ENCODE assay signal across 19 cellular contexts in the genomic region with DNA sequence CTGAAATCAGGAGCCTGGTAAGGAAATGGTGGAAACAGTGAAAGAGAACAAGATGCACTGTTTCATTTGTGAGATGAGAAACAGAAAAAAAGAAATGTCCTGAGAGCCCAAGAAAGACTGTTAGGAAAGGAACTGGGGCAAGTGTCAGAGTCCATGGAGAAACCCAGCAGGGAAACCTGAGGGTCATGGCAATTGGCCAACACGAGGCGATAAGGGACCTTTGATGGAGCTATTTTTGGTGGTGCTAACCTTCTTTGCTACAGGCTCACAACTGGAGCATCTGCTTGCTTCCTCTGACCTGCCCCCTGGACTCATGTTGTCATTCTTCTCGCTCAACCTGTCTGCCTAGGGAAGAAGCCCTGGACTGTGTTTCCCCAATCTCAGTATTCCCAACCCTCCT. TPM values are rescaled to one million over a fixed set of nuclear protein-coding genes. Genes with fewer than 3 reads are reported as not detected.
A peak's percentile ranks its signal among the peaks of the same experiment; 100 is the strongest.
DNase-seq lines count a peak whose midpoint lies in the region; ATAC-seq, FAIRE-seq and TF ChIP-seq lines count a peak whose summit lies in the region.
"Had no signal": no experiment of that assay in that cellular context is flagged by ENCODE, and none has a peak within 500 bp of the region (broad histone marks: within the 10 kb centered on the region; RNA-seq: fewer than 3 reads in every experiment).

No MANE protein-coding gene starts in this region.

- no peak for TF ChIP-seq RAD21 in K562 (CRISPR knock-in tag; conservative IDR thresholded peaks at IDR 0.05 in 1 of 2, IDR thresholded peaks at IDR 0.05 in 1 of 2)

- TF ChIP-seq CTCF in cardiac muscle cell (IDR thresholded peaks at IDR 0.05; ENCODE audit: low read depth, low read length): no peak
- no peak for TF ChIP-seq CTCF in K562 (IDR thresholded peaks at IDR 0.05 in 2 of 3, conservative IDR thresholded peaks at IDR 0.05 in 1 of 3; ENCODE audit: insufficient read depth in 2 of 3, low read depth in 1 of 3, low read length in 3 of 3)
- TF ChIP-seq CTCF in CD8-positive, alpha-beta T cell (IDR thresholded peaks at IDR 0.05): no peak

- H3K9ac ChIP-seq in K562 (ENCODE audit: insufficient read depth in 1 of 2, low read depth in 2 of 2, low read length in 2 of 2): peak overlapping the region in 1 of 2 experiments; percentile 23; a peak in 1 of 4 replicates
- H3K9ac ChIP-seq: BLaER1 had no signal

- H3K9me1 ChIP-seq in K562 (ENCODE audit: control insufficient read depth, insufficient read depth, low read length): no peaks in the 10 kb centered on the region

- H3K4me1 ChIP-seq in cardiac muscle cell (ENCODE audit: low read depth) (peaks cover 19% of the 10 kb centered on the region), K562 (replicated peaks in 1 of 2; ENCODE audit: control insufficient read depth in 2 of 2, insufficient read depth in 2 of 2, low read length in 2 of 2) (peaks cover 19 to 21% of the 10 kb centered on the region in 2 experiments), right cardiac atrium (ENCODE audit: control insufficient read depth, insufficient read depth, low read length) (peaks cover 2% of the 10 kb centered on the region)
- peaks cover 6% of the 10 kb centered on the region for H3K4me1 ChIP-seq in CD8-positive, alpha-beta T cell (ENCODE audit: insufficient read depth, low read length)

- H3K9me3 ChIP-seq in cardiac muscle cell (ENCODE audit: low read depth) (no peaks in the 10 kb centered on the region), K562 (replicated peaks; ENCODE audit: control insufficient read depth, insufficient read depth, low read depth, low read length) (no peaks in the 10 kb centered on the region), right cardiac atrium (ENCODE audit: control insufficient read depth, low read length) (no peaks in the 10 kb centered on the region)
- no peaks in the 10 kb centered on the region for H3K9me3 ChIP-seq in CD8-positive, alpha-beta T cell (ENCODE audit: low read length)
- H3K9me3 ChIP-seq: BLaER1 had no signal

- intact Hi-C loops in cardiac septum (cut with DNase I): no loop called here
- intact Hi-C loops in K562 (cut with micrococcal nuclease): no loop called here
- intact Hi-C loops in right cardiac atrium (cut with DNase I): loop anchor here in 1 of 4 donors (10.0 kb wide), 1 partner anchor 52 kb away; a partner anchor contains a TSS
- intact Hi-C loops in CD8-positive, alpha-beta T cell (cut with DNase I, micrococcal nuclease): no loop called here

- in situ Hi-C loops in K562 (cut with MboI): no loop called here

- H3K36me3 ChIP-seq in cardiac muscle cell (no peaks in the 10 kb centered on the region), K562 (ENCODE audit: control insufficient read depth, insufficient read depth, low read length) (no peaks in the 10 kb centered on the region)
- H3K36me3 ChIP-seq in CD8-positive, alpha-beta T cell (ENCODE audit: insufficient read depth, low read length): no peaks in the 10 kb centered on the region
- H3K36me3 ChIP-seq: BLaER1 had no signal

- H3K4me3 ChIP-seq in cardiac muscle cell (no peak overlapping the region), K562 (no peak overlapping the region), right cardiac atrium (ENCODE audit: low read length) (no peak overlapping the region)
- no peak overlapping the region for H3K4me3 ChIP-seq in CD8-positive, alpha-beta T cell (ENCODE audit: low read depth, low read length)
- H3K4me3 ChIP-seq: BLaER1 had no signal

- CTCF ChIA-PET in K562 (lab: Yijun Ruan, JAX; ENCODE audit: low intra/inter-chr PET ratio): no interaction called here
- CTCF ChIA-PET in CD8-positive, alpha-beta T cell (lab: Charles Lee): no interaction called here

- DNase-seq in cardiac muscle cell (ENCODE audit: low read depth in 1 of 2, low spot score in 1 of 2): peak in 1 of 2 donors; percentile 84
- DNase-seq in cardiac septum (ENCODE audit: low spot score): no peak
- peak; percentile 37 to 83 (median 53) for DNase-seq in K562 (ENCODE audit: extremely low read depth in 1 of 4, low spot score in 3 of 4)
- peak in 2 of 3 donors; percentile 49 to 64 for DNase-seq in right cardiac atrium
- DNase-seq in CD8-positive, alpha-beta T cell: no peak
- no peak for DNase-seq in HPDE6-E6E7 (ENCODE audit: extremely low spot score)
- DNase-seq in GOT3 (lab: John Stamatoyannopoulos, UW): no peak
- DNase-seq: CD8-positive, alpha-beta memory T cell; DND-41; Karpas-422; MM.1S; NCI-H1092 treated with DMSO at 0.1 percent for 48 hours; NCI-H226; NCI-H526 had no signal

- H3K27ac ChIP-seq in cardiac muscle cell (peak overlapping the region; percentile 93), K562 (ENCODE audit: extremely low read depth, low read depth, low read length) (no peak overlapping the region), right cardiac atrium (ENCODE audit: low read length) (peak overlapping the region; percentile 77)
- no peak overlapping the region for H3K27ac ChIP-seq in CD8-positive, alpha-beta T cell (ENCODE audit: low read depth, low read length)
- H3K27ac ChIP-seq: BLaER1 had no signal

- no peak overlapping the region for H3K4me3 Mint-ChIP-seq in CD8-positive, alpha-beta T cell
- H3K4me3 Mint-ChIP-seq: CD8-positive, alpha-beta memory T cell had no signal

- H3K4me2 ChIP-seq in K562 (ENCODE audit: insufficient read depth, low read length): no peak overlapping the region
- H3K4me2 ChIP-seq: BLaER1 had no signal

- 7% methylated on average over 3 of the region's 3 CpGs for WGBS in K562 (ENCODE audit: insufficient coverage, low coverage, missing lambda C conversion rate)
- 48% methylated on average over 3 of the region's 3 CpGs for WGBS in right cardiac atrium

- ATAC-seq in K562 (no peak), right cardiac atrium (no peak), GM21390 (IDR thresholded peaks at IDR 0.05; ENCODE audit: unreplicated experiment) (no peak)
- ATAC-seq in CD8-positive, alpha-beta T cell: no peak

- no peaks in the 10 kb centered on the region for H4K20me1 ChIP-seq in K562 (replicated peaks; ENCODE audit: control insufficient read depth, insufficient read depth, low read length)
- H4K20me1 ChIP-seq: BLaER1 had no signal

- H3K4me1 Mint-ChIP-seq in CD8-positive, alpha-beta T cell (ENCODE audit: low read depth): peaks cover 10% of the 10 kb centered on the region

- TF ChIP-seq EP300 in K562 (IDR thresholded peaks at IDR 0.05; ENCODE audit: low read length): no peak

- no peaks in the 10 kb centered on the region for H3K9me3 Mint-ChIP-seq in CD8-positive, alpha-beta T cell
- H3K9me3 Mint-ChIP-seq: CD8-positive, alpha-beta memory T cell had no signal

- FAIRE-seq in K562 (lab: Jason Lieb, UNC): peak; percentile 48
- FAIRE-seq: A204.1, G401.6, GM12892 had no signal

- no peak for TF ChIP-seq POLR2A in K562 (conservative IDR thresholded peaks at IDR 0.05)

- POLR2A ChIA-PET in K562 (lab: Yijun Ruan, JAX): interaction anchor here (0.6 to 1.0 kb wide), 5 partner anchors 10 to 1629 kb away, joined by 3 to 4 read pairs (median 3); no protein-coding TSS in a partner anchor
- POLR2A ChIA-PET in CD8-positive, alpha-beta T cell (lab: Charles Lee): no interaction called here

- H2AFZ ChIP-seq in K562 (ENCODE audit: low read depth, low read length): peak overlapping the region; percentile 0; the same call in 1 of the 2 replicates

- H3K27ac Mint-ChIP-seq in CD8-positive, alpha-beta T cell: no peak overlapping the region
- H3K27ac Mint-ChIP-seq: CD8-positive, alpha-beta memory T cell had no signal

- no TSS peak for BruUV-seq in K562 (replicated peaks; lab: Mats Ljungman, UMichigan)

- H3K27me3 ChIP-seq in cardiac muscle cell (no peaks in the 10 kb centered on the region), K562 (ENCODE audit: control insufficient read depth in 2 of 2, insufficient read depth in 2 of 2, low read length in 2 of 2) (no peaks in the 10 kb centered on the region), right cardiac atrium (ENCODE audit: control insufficient read depth, insufficient read depth) (no peaks in the 10 kb centered on the region)
- H3K27me3 ChIP-seq in CD8-positive, alpha-beta T cell (ENCODE audit: insufficient read depth, low read length): no peaks in the 10 kb centered on the region
- H3K27me3 ChIP-seq: BLaER1 had no signal

- H3K79me2 ChIP-seq in K562 (ENCODE audit: control insufficient read depth, insufficient read depth, low read length): peaks cover 9% of the 10 kb centered on the region

- peaks cover 6% of the 10 kb centered on the region for H3K27me3 Mint-ChIP-seq in CD8-positive, alpha-beta T cell (ENCODE audit: low read depth)

- peaks cover 5% of the 10 kb centered on the region for H3K36me3 Mint-ChIP-seq in CD8-positive, alpha-beta T cell

RNA-seq across cellular contexts. Expression of a gene that starts 4.2 kb away (rescaled TPM):
- total RNA-seq in cardiac muscle cell (32.8 and 40.9 TPM in 2 replicates), cardiac septum (8.0 TPM), K562 (2014; rRNA removed) (22.5 and 27.6 TPM in 2 replicates), K562 (2014; rRNA removed; fragmentation: Illumina TruSeq; extraction: Trizol) (31.5 and 34.0 TPM in 2 replicates), K562 (2015; rRNA removed; fragmentation: Illumina TruSeq; extraction: Trizol) (30.1 and 30.7 TPM in 2 replicates), K562 (2021) (32.3 and 33.8 TPM in 2 replicates), right cardiac atrium (10 to 100 TPM; 10.9 to 11.8 (median 11.6) TPM)
- polyA plus RNA-seq in cardiac muscle cell (73.7 and 107 TPM in 2 replicates), K562 (2011; rRNA removed) (59.3 and 65.9 TPM in 2 replicates), K562 (2014; fragmentation: Illumina TruSeq; extraction: Trizol) (36.3 and 39.9 TPM in 2 replicates), K562 (2014; fragmentation: Nextera tagmentation; extraction: Ambion mirVana) (10 to 100 TPM; 23.1 to 30.6 TPM), K562 (2014; rRNA removed) (36.2 and 39.6 TPM in 2 replicates), right cardiac atrium (8.5 TPM)
- total RNA-seq in K562 (2011; cell fraction: chromatin; rRNA removed; ENCODE audit: low replicate concordance): 137 and 152 TPM in 2 replicates
- total RNA-seq in K562 (2011; cell fraction: nucleolus; rRNA removed): 103 and 106 TPM in 2 replicates
- total RNA-seq in K562 (2011; cell fraction: nucleoplasm; rRNA removed): 145 and 197 TPM in 2 replicates
- 63.8 and 82.9 TPM in 2 replicates for polyA plus RNA-seq in K562 (2011; cell fraction: cytosol; rRNA removed)
- 41.1 and 62.8 TPM in 2 replicates for polyA plus RNA-seq in K562 (2011; cell fraction: nucleus; rRNA removed)
- 28.5 and 32.6 TPM in 2 replicates for polyA plus RNA-seq in K562 (2012)
- 80.5 and 81.1 TPM in 2 replicates for polyA minus RNA-seq in K562 (2011; rRNA and poly(A)+ RNA removed)
- 21.2 and 29.0 TPM in 2 replicates for polyA minus RNA-seq in K562 (2011; cell fraction: cytosol; rRNA and poly(A)+ RNA removed)
- 27.1 and 43.7 TPM in 2 replicates for polyA minus RNA-seq in K562 (2011; cell fraction: nucleus; rRNA and poly(A)+ RNA removed)
- 10 to 100 TPM; 28.2 to 30.3 TPM for total RNA-seq in CD8-positive, alpha-beta T cell

RNA-seq across cellular contexts. Expression of a gene that starts 49.4 kb away (rescaled TPM):
- total RNA-seq in cardiac muscle cell (1.1 and 2.3 TPM in 2 replicates), cardiac septum (0.51 TPM), K562 (2014; rRNA removed) (0.73 and 1.3 TPM in 2 replicates), K562 (2014; rRNA removed; fragmentation: Illumina TruSeq; extraction: Trizol) (0.86 and 1.3 TPM in 2 replicates), K562 (2015; rRNA removed; fragmentation: Illumina TruSeq; extraction: Trizol) (0.60 and 1.5 TPM in 2 replicates), K562 (2021) (1.3 TPM in 2 replicates), right cardiac atrium (under 1 TPM; 0.14 to 0.62 (median 0.31) TPM)
- polyA plus RNA-seq in cardiac muscle cell (0.40 and 1.5 TPM in 2 replicates), K562 (2011; rRNA removed) (1.4 and 1.7 TPM in 2 replicates), K562 (2014; fragmentation: Illumina TruSeq; extraction: Trizol) (1.2 and 1.3 TPM in 2 replicates), K562 (2014; fragmentation: Nextera tagmentation; extraction: Ambion mirVana) (1 to 10 TPM in 1 of 2 experiments, under 1 TPM in 1; 0.80 to 1.8 TPM), K562 (2014; rRNA removed) (0.46 and 1.2 TPM in 2 replicates), right cardiac atrium (0.07 TPM)
- 2.5 and 5.5 TPM in 2 replicates for total RNA-seq in K562 (2011; cell fraction: chromatin; rRNA removed; ENCODE audit: low replicate concordance)
- 2.2 and 3.7 TPM in 2 replicates for total RNA-seq in K562 (2011; cell fraction: nucleolus; rRNA removed)
- 3.2 and 3.4 TPM in 2 replicates for total RNA-seq in K562 (2011; cell fraction: nucleoplasm; rRNA removed)
- 0.63 and 0.71 TPM in 2 replicates for polyA plus RNA-seq in K562 (2011; cell fraction: cytosol; rRNA removed)
- 0.49 and 0.51 TPM in 2 replicates for polyA plus RNA-seq in K562 (2011; cell fraction: nucleus; rRNA removed)
- polyA plus RNA-seq in K562 (2012): 0.70 and 1.6 TPM in 2 replicates
- polyA minus RNA-seq in K562 (2011; rRNA and poly(A)+ RNA removed): 1.4 and 2.4 TPM in 2 replicates
- 0.95 and 5.0 TPM in 2 replicates for polyA minus RNA-seq in K562 (2011; cell fraction: cytosol; rRNA and poly(A)+ RNA removed)
- 0.27 and 0.44 TPM in 2 replicates for polyA minus RNA-seq in K562 (2011; cell fraction: nucleus; rRNA and poly(A)+ RNA removed)
- total RNA-seq in CD8-positive, alpha-beta T cell: not detected
- total RNA-seq: CD8-positive, alpha-beta memory T cell had no signal
- polyA plus RNA-seq: CD8-positive, alpha-beta memory T cell had no signal

Comparison
In these comparisons a context has a peak if more than half of its experiments do, and no peak if none do; other contexts are left out.
1. DNase-seq: peak in K562 (4 of 4) and right cardiac atrium (2 of 3); none in cardiac septum (single experiment), CD8-positive, alpha-beta T cell (0 of 7), HPDE6-E6E7 (single experiment) and GOT3 (single experiment).
2. H3K27ac ChIP-seq: peak in cardiac muscle cell (single experiment) and right cardiac atrium (single experiment); none in K562 (single experiment) and CD8-positive, alpha-beta T cell (single experiment).